Comparison of ENCODE assay signal across 8 cellular contexts in the genomic region with DNA sequence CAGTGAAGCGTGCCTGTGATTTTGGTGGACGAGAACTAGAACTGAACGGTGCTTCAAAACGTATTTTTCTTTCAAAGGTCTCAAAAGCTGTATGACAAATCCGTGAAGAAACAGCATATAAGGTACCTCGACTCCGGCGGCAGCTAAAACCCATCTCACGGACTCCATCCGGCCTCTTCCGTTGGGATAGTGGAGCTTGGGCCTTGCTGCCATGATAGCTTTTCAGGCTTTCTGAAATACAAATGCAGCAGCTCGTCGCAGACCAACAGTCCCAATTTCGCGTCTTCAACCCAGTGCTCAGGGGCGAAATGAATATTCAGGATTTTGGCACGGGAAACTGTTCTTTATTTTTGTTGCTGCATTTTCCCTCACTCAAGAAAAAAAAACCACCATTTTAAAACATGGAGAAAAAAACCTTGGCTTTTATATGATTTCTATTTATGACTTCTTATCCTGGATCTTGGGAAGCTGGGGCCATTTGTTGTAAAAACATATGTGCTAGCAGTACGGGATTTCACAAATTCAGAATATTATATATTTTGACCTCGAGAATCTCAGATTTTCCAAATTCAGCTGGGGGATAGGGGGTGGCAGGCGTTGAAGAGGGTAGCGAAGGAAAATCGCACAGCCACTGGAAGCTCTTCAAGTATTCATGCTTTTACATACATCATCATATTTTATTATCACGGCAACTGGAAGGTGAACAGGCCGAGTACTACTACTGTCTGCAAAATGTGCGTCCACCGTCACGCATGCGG. TPM values are rescaled to one million over a fixed set of nuclear protein-coding genes. Genes with fewer than 3 reads are reported as not detected.
DNase-seq lines count a peak whose midpoint lies in the region; ATAC-seq and TF ChIP-seq lines count a peak whose summit lies in the region.

No MANE protein-coding gene starts in this region.

- peak overlapping the region; percentile 90 for H3K4me3 Mint-ChIP-seq in T-helper 2 cell treated with Interferon-gamma antibody and Interleukin-4, amounts not matched to agents 5 μg/mL and 100 μg/mL, for 36 hours
- H3K4me3 Mint-ChIP-seq in activated CD8-positive, alpha-beta T cell treated with anti-CD3 and anti-CD28 coated beads, Interleukin-2, amount 10 ng/mL, durations not matched to agents 7 days and 5 days = peak overlapping the region; percentile 83

- H3K4me1 ChIP-seq in Karpas-422 (ENCODE audit: low read length) (peaks cover 15% of the 10 kb centered on the region), osteoblast (ENCODE audit: insufficient read depth, low read length) (peaks cover 27% of the 10 kb centered on the region)

- H2AFZ ChIP-seq in Karpas-422 (ENCODE audit: low read length) (peak overlapping the region; percentile 98), osteoblast (ENCODE audit: low read length) (peak overlapping the region; percentile 89)

- H3K36me3 ChIP-seq in Karpas-422 (ENCODE audit: insufficient read depth, low read length) (no peaks in the 10 kb centered on the region), osteoblast (ENCODE audit: insufficient read depth, low read length) (peaks cover 8% of the 10 kb centered on the region)

- H3K27me3 ChIP-seq in Karpas-422 (ENCODE audit: low read length) (no peaks in the 10 kb centered on the region; the same call in 1 of the 2 replicates), osteoblast (ENCODE audit: insufficient read depth, low read length) (no peaks in the 10 kb centered on the region)

- ATAC-seq in activated CD8-positive, alpha-beta T cell treated with anti-CD3 and anti-CD28 coated beads, Interleukin-2, amount 10 ng/mL, durations not matched to agents 7 days and 5 days = no peak

- H3K27ac Mint-ChIP-seq in T-helper 2 cell treated with Interferon-gamma antibody and Interleukin-4, amounts not matched to agents 5 μg/mL and 100 μg/mL, for 36 hours = peak overlapping the region; percentile 99
- H3K27ac Mint-ChIP-seq in activated CD8-positive, alpha-beta T cell treated with anti-CD3 and anti-CD28 coated beads, Interleukin-2, amount 10 ng/mL, durations not matched to agents 7 days and 5 days = peak overlapping the region; percentile 98

- H3K27ac ChIP-seq in Karpas-422 (ENCODE audit: low read length) = no peak overlapping the region
- peak overlapping the region; percentile 95 for H3K27ac ChIP-seq in osteoblast (ENCODE audit: low read depth, low read length)

- H4K20me1 ChIP-seq in Karpas-422 (ENCODE audit: insufficient read depth, low read depth, low read length) (no peaks in the 10 kb centered on the region), osteoblast (ENCODE audit: insufficient read depth, low read length) (peaks cover 6% of the 10 kb centered on the region)

- DNase-seq in T-helper 2 cell treated with Interferon-gamma antibody and Interleukin-4, amounts not matched to agents 5 μg/mL and 100 μg/mL, for 36 hours (ENCODE audit: low spot score) = no peak
- DNase-seq in T-helper 2 cell (no peak), Karpas-422 (no peak), glomerular visceral epithelial cell (ENCODE audit: extremely low spot score) (peak; percentile 37), osteoblast (ENCODE audit: insufficient read length, low spot score, missing footprints) (no peak), NOMO-1 treated with DMSO at 0.1 percent for 48 hours (lab: John Stamatoyannopoulos, UW; ENCODE audit: unreplicated experiment) (no peak)
- DNase-seq in activated CD8-positive, alpha-beta T cell treated with anti-CD3 and anti-CD28 coated beads, Interleukin-2, amount 10 ng/mL, durations not matched to agents 7 days and 5 days = no peak
- DNase-seq in stimulated activated CD4-positive, alpha-beta T cell treated with anti-CD3 and anti-CD28 coated beads, Interleukin-4, amount 100 ng/mL, for 4 hours = no peak

- H3K27me3 Mint-ChIP-seq in T-helper 2 cell treated with Interferon-gamma antibody and Interleukin-4, amounts not matched to agents 5 μg/mL and 100 μg/mL, for 36 hours (ENCODE audit: low read depth) = peaks cover 10% of the 10 kb centered on the region
- H3K27me3 Mint-ChIP-seq in activated CD8-positive, alpha-beta T cell treated with anti-CD3 and anti-CD28 coated beads, Interleukin-2, amount 10 ng/mL, durations not matched to agents 7 days and 5 days (ENCODE audit: low read depth) = peaks cover 13% of the 10 kb centered on the region

- POLR2A ChIA-PET in activated CD8-positive, alpha-beta T cell treated with anti-CD3 and anti-CD28 coated beads, Interleukin-2, amount 10 ng/mL, durations not matched to agents 7 days and 5 days (lab: Charles Lee) = no interaction called here

- CTCF ChIA-PET in activated CD8-positive, alpha-beta T cell treated with anti-CD3 and anti-CD28 coated beads, Interleukin-2, amount 10 ng/mL, durations not matched to agents 7 days and 5 days (lab: Charles Lee) = interaction anchor here (0.7 to 3.8 kb wide), 4 partner anchors 9 to 725 kb away, joined by 3 to 39 read pairs (median 6); no protein-coding TSS in a partner anchor

- peaks cover 36% of the 10 kb centered on the region for H3K4me1 Mint-ChIP-seq in T-helper 2 cell treated with Interferon-gamma antibody and Interleukin-4, amounts not matched to agents 5 μg/mL and 100 μg/mL, for 36 hours (ENCODE audit: low read depth)
- peaks cover 28% of the 10 kb centered on the region for H3K4me1 Mint-ChIP-seq in activated CD8-positive, alpha-beta T cell treated with anti-CD3 and anti-CD28 coated beads, Interleukin-2, amount 10 ng/mL, durations not matched to agents 7 days and 5 days (ENCODE audit: low read depth)

- peaks cover 13% of the 10 kb centered on the region for H3K36me3 Mint-ChIP-seq in T-helper 2 cell treated with Interferon-gamma antibody and Interleukin-4, amounts not matched to agents 5 μg/mL and 100 μg/mL, for 36 hours (ENCODE audit: low read depth)
- peaks cover 3% of the 10 kb centered on the region for H3K36me3 Mint-ChIP-seq in activated CD8-positive, alpha-beta T cell treated with anti-CD3 and anti-CD28 coated beads, Interleukin-2, amount 10 ng/mL, durations not matched to agents 7 days and 5 days (ENCODE audit: low read depth)

- H3K9me3 ChIP-seq in Karpas-422 (ENCODE audit: low read length) = no peaks in the 10 kb centered on the region
- H3K9me3 ChIP-seq in osteoblast (ENCODE audit: low read depth, low read length) = no peaks in the 10 kb centered on the region

- H3K4me3 ChIP-seq in Karpas-422 (ENCODE audit: low read length) (peak overlapping the region; percentile 86), osteoblast (ENCODE audit: insufficient read depth, low read length) (peak overlapping the region; percentile 85)

- H3K4me2 ChIP-seq in Karpas-422 (ENCODE audit: low read depth, low read length, poor library complexity, severe bottlenecking) = peak overlapping the region; percentile 96
- peak overlapping the region; percentile 92 for H3K4me2 ChIP-seq in osteoblast (ENCODE audit: insufficient read depth, low read length)

- no peaks in the 10 kb centered on the region for H3K9me2 ChIP-seq in Karpas-422 (replicated peaks; ENCODE audit: insufficient read depth, low read length)

- H3K9ac ChIP-seq in Karpas-422 (ENCODE audit: low read length) = peak overlapping the region; percentile 80

- no peak for TF ChIP-seq CTCF in osteoblast (IDR thresholded peaks at IDR 0.05; ENCODE audit: extremely low read depth, low read depth, low read length)

- no peaks in the 10 kb centered on the region for H3K79me2 ChIP-seq in Karpas-422 (ENCODE audit: low read length)
- H3K79me2 ChIP-seq in osteoblast (ENCODE audit: insufficient read depth, low read length) = peaks cover 12% of the 10 kb centered on the region

- H3K9me3 Mint-ChIP-seq in T-helper 2 cell treated with Interferon-gamma antibody and Interleukin-4, amounts not matched to agents 5 μg/mL and 100 μg/mL, for 36 hours = no peaks in the 10 kb centered on the region
- H3K9me3 Mint-ChIP-seq in activated CD8-positive, alpha-beta T cell treated with anti-CD3 and anti-CD28 coated beads, Interleukin-2, amount 10 ng/mL, durations not matched to agents 7 days and 5 days (ENCODE audit: insufficient read depth) = no peaks in the 10 kb centered on the region

RNA-seq across cellular contexts. Expression of a gene that starts 0.9 kb away (rescaled TPM):
- total RNA-seq in Karpas-422 (2014; rRNA removed; shearing (Covaris generic); ENCODE audit: low replicate concordance) = 0.97 and 2.8 TPM in 2 replicates
- 1 to 10 TPM; 2.9 to 3.5 TPM for total RNA-seq in activated CD8-positive, alpha-beta T cell treated with anti-CD3 and anti-CD28 coated beads, Interleukin-2, amount 10 ng/mL, durations not matched to agents 7 days and 5 days
- total RNA-seq in osteoblast = 33.3 and 36.2 TPM in 2 replicates
